ENCODE assay signal across 8 cellular contexts in genomic region chr9:40223353-40223752, GRCh38.
DNase-seq lines count a peak whose midpoint lies in the region; ATAC-seq, FAIRE-seq and TF ChIP-seq lines count a peak whose summit lies in the region.
"Not testable (repeated sequence)": the region's sequence is repeated elsewhere in the genome, so short reads cannot be mapped to it uniquely, and the experiment has no call there.

No MANE protein-coding gene starts in this region.

- not testable (repeated sequence) for ATAC-seq in GM12878; right cardiac atrium; natural killer cell; aorta (ENCODE audit: low FRiP score)

- not testable (repeated sequence) for H3K36me3 ChIP-seq in WERI-Rb-1; GM12878 (ENCODE audit: control insufficient read depth in 2 of 2, insufficient read depth in 2 of 2, low read length in 1 of 2); esophagus muscularis mucosa; spleen; aorta (ENCODE audit: control insufficient read depth in 1 of 2, insufficient read depth in 2 of 2, low read length in 1 of 2)

- intact Hi-C loops in GM12878 (cut with micrococcal nuclease; ENCODE audit: unreplicated experiment); esophagus muscularis mucosa (cut with DNase I); right cardiac atrium (cut with DNase I); natural killer cell (cut with micrococcal nuclease); spleen (cut with DNase I; ENCODE audit: low total_unique reads); aorta (cut with DNase I): not testable (repeated sequence)

- not testable (repeated sequence) for H3K27ac Mint-ChIP-seq in natural killer cell

- in situ Hi-C loops in GM12878 (cut with MboI): not testable (repeated sequence)

- CTCF ChIA-PET in GM12878 (lab: Yijun Ruan, JAX): not testable (repeated sequence)

- WGBS in GM12878 (ENCODE audit: insufficient coverage, insufficient replicate concordance, low lambda C conversion rate, missing lambda C conversion rate): 20% methylated on average over 9 of the region's 33 CpGs
- WGBS in esophagus muscularis mucosa: no CpG with 5 or more reads among the region's 33 CpGs
- 2% methylated on average over 13 of the region's 33 CpGs for WGBS in right cardiac atrium
- WGBS in spleen, 5 donors: 0 to 5% (median 2%) methylated on average over 3 to 13 of the region's 33 CpGs; no CpG with 5 or more reads in 1 of the 5 donors
- WGBS in aorta, 2 donors: 2% methylated on average over 11 to 15 of the region's 33 CpGs

- not testable (repeated sequence) for FAIRE-seq in GM12878 (lab: Jason Lieb, UNC)

- H3K4me3 Mint-ChIP-seq in natural killer cell: not testable (repeated sequence)

- not testable (repeated sequence) for H3K4me2 ChIP-seq in GM12878 (ENCODE audit: control insufficient read depth, insufficient read depth)

- not testable (repeated sequence) for TF ChIP-seq EP300 in GM12878 (IDR thresholded peaks at IDR 0.05; ENCODE audit: borderline replicate concordance in 1 of 2, control insufficient read depth in 1 of 2, low read depth in 2 of 2, low read length in 2 of 2); esophagus muscularis mucosa (IDR thresholded peaks at IDR 0.05)

- not testable (repeated sequence) for H3K79me2 ChIP-seq in GM12878 (ENCODE audit: control insufficient read depth, insufficient read depth, low read length)

- not testable (repeated sequence) for H3K4me1 Mint-ChIP-seq in natural killer cell

- peak; percentile 25 for DNase-seq in WERI-Rb-1
- DNase-seq in activated T-cell treated with anti-CD3 and anti-CD28 coated beads, Interleukin-2, amount 50 U/mL, for 1 hour: peak; percentile 17
- DNase-seq in GM12878 (ENCODE audit: low read depth, low spot score); esophagus muscularis mucosa (ENCODE audit: extremely low spot score): not testable (repeated sequence)
- peak in 2 of 3 donors; percentile 21 to 61 for DNase-seq in right cardiac atrium
- peak; percentile 14 for DNase-seq in natural killer cell
- peak; percentile 79 for DNase-seq in spleen
- DNase-seq in aorta: peak; percentile 28 to 41

- H3K9ac ChIP-seq in GM12878 (ENCODE audit: control insufficient read depth, insufficient read depth, low read length): not testable (repeated sequence)

- H2AFZ ChIP-seq in GM12878 (ENCODE audit: control insufficient read depth, low read depth, low read length): not testable (repeated sequence)

- not testable (repeated sequence) for H4K20me1 ChIP-seq in GM12878 (ENCODE audit: control insufficient read depth, insufficient read depth)

- not testable (repeated sequence) for H3K27me3 ChIP-seq in WERI-Rb-1 (ENCODE audit: insufficient read depth, low read depth, severe bottlenecking); GM12878 (replicated peaks in 1 of 2; ENCODE audit: control insufficient read depth in 2 of 2, insufficient read depth in 2 of 2, low read length in 1 of 2); esophagus muscularis mucosa; right cardiac atrium (ENCODE audit: control insufficient read depth, insufficient read depth); spleen (replicated peaks in 1 of 7); aorta (ENCODE audit: control insufficient read depth in 1 of 2, insufficient read depth in 2 of 2, low read length in 1 of 2)

- TF ChIP-seq RAD21 in GM12878 (IDR thresholded peaks at IDR 0.05; ENCODE audit: insufficient read depth, low read depth, low read length): not testable (repeated sequence)

- H3K4me3 ChIP-seq in WERI-Rb-1 (ENCODE audit: low read depth, low read length) (peak overlapping the region; percentile 27), esophagus muscularis mucosa (peak overlapping the region in 3 of 4 donors; percentile 20 to 47 (median 37)), spleen (peak overlapping the region in 2 of 8 donors; percentile 33 to 53)
- not testable (repeated sequence) for H3K4me3 ChIP-seq in GM12878; right cardiac atrium (ENCODE audit: low read length); aorta (ENCODE audit: low read length in 2 of 2)

- not testable (repeated sequence) for H3K9me3 Mint-ChIP-seq in natural killer cell

- not testable (repeated sequence) for TF ChIP-seq CTCF in WERI-Rb-1 (IDR thresholded peaks at IDR 0.05; ENCODE audit: low read depth, low read length); GM12878 (IDR thresholded peaks at IDR 0.05 in 2 of 3, conservative IDR thresholded peaks at IDR 0.05 in 1 of 3; ENCODE audit: control insufficient read depth in 2 of 3, extremely low read depth in 1 of 3, insufficient read depth in 1 of 3, low read depth in 3 of 3, low read length in 3 of 3); esophagus muscularis mucosa (IDR thresholded peaks at IDR 0.05); natural killer cell (IDR thresholded peaks at IDR 0.05); spleen (IDR thresholded peaks at IDR 0.05 in 8 of 11, conservative IDR thresholded peaks at IDR 0.05 in 3 of 11)

- H3K9me3 ChIP-seq in WERI-Rb-1 (ENCODE audit: severe bottlenecking); GM12878 (replicated peaks; ENCODE audit: control insufficient read depth, insufficient read depth, low read length); esophagus muscularis mucosa; right cardiac atrium (ENCODE audit: control insufficient read depth, low read length); spleen; aorta (ENCODE audit: control insufficient read depth, low read length): not testable (repeated sequence)

- SMC1A ChIA-PET in GM12878 (lab: Charles Lee; ENCODE audit: uncharacterized antibody, unreplicated experiment): not testable (repeated sequence)

- H3K36me3 Mint-ChIP-seq in natural killer cell: not testable (repeated sequence)

- H3K27me3 Mint-ChIP-seq in natural killer cell (ENCODE audit: low read depth in 2 of 2): not testable (repeated sequence)

- POLR2A ChIA-PET in GM12878 (lab: Charles Lee): not testable (repeated sequence)

- not testable (repeated sequence) for H3K4me1 ChIP-seq in GM12878 (ENCODE audit: control insufficient read depth, insufficient read depth, low read length); esophagus muscularis mucosa; right cardiac atrium (ENCODE audit: control insufficient read depth, insufficient read depth, low read length); spleen; aorta (ENCODE audit: control insufficient read depth in 1 of 2, insufficient read depth in 2 of 2, low read length in 2 of 2)

- not testable (repeated sequence) for TF ChIP-seq POLR2A in GM12878 (IDR thresholded peaks at IDR 0.05; ENCODE audit: low read depth, low read length); esophagus muscularis mucosa (IDR thresholded peaks at IDR 0.05; ENCODE audit: low read depth); spleen (IDR thresholded peaks at IDR 0.05)

- H3K27ac ChIP-seq in WERI-Rb-1; GM12878 (ENCODE audit: control insufficient read depth, insufficient read depth); esophagus muscularis mucosa (replicated peaks in 1 of 4); right cardiac atrium (ENCODE audit: low read length); spleen; aorta (ENCODE audit: low read depth in 1 of 2, low read length in 2 of 2): not testable (repeated sequence)

- RAD21 ChIA-PET in GM12878 (lab: Charles Lee; ENCODE audit: unreplicated experiment): not testable (repeated sequence)

- TSS peak; percentile 99 for BruUV-seq in GM12878 (replicated peaks; lab: Mats Ljungman, UMichigan)
